ENCODE assay signal across 1 cellular context in the genomic region with DNA sequence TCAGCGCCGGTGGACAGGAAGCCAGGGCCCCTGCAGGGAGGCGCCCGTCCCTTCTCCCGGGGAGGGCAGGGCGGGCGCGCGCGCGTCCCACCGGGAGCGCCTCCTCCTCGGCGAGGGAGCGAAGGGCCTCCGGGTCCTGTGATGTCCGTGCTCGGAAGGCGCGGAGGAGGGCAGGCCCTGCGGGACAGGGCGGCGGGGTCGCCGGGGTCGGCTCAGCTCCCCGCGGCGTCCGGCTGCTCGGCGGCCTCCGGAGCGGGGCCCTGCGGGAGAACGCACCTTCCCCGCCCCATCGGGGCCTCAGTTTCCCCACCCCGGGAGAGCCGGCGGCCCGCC.
TF ChIP-seq lines count a peak whose summit lies in the region.

No MANE protein-coding gene starts in this region.

TF ChIP-seq in SK-N-SH, 30 proteins besides CTCF, POLR2A, EP300 and RAD21 (continued from another document):
- TF ChIP-seq, protein P1, sequence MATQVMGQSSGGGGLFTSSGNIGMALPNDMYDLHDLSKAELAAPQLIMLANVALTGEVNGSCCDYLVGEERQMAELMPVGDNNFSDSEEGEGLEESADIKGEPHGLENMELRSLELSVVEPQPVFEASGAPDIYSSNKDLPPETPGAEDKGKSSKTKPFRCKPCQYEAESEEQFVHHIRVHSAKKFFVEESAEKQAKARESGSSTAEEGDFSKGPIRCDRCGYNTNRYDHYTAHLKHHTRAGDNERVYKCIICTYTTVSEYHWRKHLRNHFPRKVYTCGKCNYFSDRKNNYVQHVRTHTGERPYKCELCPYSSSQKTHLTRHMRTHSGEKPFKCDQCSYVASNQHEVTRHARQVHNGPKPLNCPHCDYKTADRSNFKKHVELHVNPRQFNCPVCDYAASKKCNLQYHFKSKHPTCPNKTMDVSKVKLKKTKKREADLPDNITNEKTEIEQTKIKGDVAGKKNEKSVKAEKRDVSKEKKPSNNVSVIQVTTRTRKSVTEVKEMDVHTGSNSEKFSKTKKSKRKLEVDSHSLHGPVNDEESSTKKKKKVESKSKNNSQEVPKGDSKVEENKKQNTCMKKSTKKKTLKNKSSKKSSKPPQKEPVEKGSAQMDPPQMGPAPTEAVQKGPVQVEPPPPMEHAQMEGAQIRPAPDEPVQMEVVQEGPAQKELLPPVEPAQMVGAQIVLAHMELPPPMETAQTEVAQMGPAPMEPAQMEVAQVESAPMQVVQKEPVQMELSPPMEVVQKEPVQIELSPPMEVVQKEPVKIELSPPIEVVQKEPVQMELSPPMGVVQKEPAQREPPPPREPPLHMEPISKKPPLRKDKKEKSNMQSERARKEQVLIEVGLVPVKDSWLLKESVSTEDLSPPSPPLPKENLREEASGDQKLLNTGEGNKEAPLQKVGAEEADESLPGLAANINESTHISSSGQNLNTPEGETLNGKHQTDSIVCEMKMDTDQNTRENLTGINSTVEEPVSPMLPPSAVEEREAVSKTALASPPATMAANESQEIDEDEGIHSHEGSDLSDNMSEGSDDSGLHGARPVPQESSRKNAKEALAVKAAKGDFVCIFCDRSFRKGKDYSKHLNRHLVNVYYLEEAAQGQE (IDR thresholded peaks at IDR 0.05; ENCODE audit: low read depth, low read length): no peak
- TF ChIP-seq NRF1 (IDR thresholded peaks at IDR 0.05; ENCODE audit: low read depth, low read length) (no peak), TAF1 (IDR thresholded peaks at IDR 0.05; ENCODE audit: borderline replicate concordance, low read depth, low read length) (no peak), SMC3 (IDR thresholded peaks at IDR 0.05; ENCODE audit: low read depth, low read length) (no peak)
- TF ChIP-seq, protein P2, sequence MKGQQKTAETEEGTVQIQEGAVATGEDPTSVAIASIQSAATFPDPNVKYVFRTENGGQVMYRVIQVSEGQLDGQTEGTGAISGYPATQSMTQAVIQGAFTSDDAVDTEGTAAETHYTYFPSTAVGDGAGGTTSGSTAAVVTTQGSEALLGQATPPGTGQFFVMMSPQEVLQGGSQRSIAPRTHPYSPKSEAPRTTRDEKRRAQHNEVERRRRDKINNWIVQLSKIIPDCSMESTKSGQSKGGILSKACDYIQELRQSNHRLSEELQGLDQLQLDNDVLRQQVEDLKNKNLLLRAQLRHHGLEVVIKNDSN (IDR thresholded peaks at IDR 0.05; ENCODE audit: borderline replicate concordance, low read depth): no peak
- TF ChIP-seq, protein P3, sequence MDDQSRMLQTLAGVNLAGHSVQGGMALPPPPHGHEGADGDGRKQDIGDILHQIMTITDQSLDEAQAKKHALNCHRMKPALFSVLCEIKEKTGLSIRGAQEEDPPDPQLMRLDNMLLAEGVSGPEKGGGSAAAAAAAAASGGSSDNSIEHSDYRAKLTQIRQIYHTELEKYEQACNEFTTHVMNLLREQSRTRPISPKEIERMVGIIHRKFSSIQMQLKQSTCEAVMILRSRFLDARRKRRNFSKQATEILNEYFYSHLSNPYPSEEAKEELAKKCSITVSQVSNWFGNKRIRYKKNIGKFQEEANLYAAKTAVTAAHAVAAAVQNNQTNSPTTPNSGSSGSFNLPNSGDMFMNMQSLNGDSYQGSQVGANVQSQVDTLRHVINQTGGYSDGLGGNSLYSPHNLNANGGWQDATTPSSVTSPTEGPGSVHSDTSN (IDR thresholded peaks at IDR 0.05): no peak
TF ChIP-seq in SK-N-SH: peak in this region for 0.
